In the genomic region with DNA sequence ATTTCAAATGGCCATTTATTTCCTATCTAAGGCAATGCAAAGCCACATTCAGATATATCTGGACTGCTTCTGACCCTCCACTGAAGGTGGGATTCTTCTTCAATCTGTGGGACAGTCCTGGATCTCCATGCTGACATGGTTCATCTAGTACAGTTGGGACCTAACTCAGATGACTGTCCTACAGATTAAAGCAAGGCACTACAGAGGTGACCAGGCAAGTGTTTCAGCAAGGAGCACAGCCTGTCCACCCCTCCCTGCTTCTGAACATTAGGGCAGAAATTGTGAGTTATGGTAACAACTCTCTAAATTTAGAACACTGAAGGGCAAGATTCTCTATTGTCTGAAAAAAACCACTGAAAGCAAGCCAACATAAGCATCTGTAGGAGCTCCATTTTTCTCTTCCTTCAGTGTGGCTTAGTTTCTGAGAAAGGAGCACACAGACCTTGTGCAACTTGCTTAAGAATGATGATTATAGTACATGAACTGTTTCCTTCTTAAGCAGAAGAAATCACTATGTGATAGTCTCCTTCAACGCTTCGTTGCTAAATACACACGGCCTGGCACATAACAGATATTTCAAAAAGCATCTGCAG, we compare ENCODE assay signal across 1 cellular context.
TF ChIP-seq lines count a peak whose summit lies in the region.

No MANE protein-coding gene starts in this region.

TF ChIP-seq in IMR-90, 13 proteins besides CTCF, POLR2A, EP300 and RAD21 (continued from another document):
- TF ChIP-seq, protein P1, sequence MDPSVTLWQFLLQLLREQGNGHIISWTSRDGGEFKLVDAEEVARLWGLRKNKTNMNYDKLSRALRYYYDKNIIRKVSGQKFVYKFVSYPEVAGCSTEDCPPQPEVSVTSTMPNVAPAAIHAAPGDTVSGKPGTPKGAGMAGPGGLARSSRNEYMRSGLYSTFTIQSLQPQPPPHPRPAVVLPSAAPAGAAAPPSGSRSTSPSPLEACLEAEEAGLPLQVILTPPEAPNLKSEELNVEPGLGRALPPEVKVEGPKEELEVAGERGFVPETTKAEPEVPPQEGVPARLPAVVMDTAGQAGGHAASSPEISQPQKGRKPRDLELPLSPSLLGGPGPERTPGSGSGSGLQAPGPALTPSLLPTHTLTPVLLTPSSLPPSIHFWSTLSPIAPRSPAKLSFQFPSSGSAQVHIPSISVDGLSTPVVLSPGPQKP (IDR thresholded peaks at IDR 0.05; ENCODE audit: borderline replicate concordance, low read depth, low read length) = no peak
- TF ChIP-seq MXI1 (IDR thresholded peaks at IDR 0.05; ENCODE audit: borderline replicate concordance, low read depth, low read length) (no peak), RFX5 (IDR thresholded peaks at IDR 0.05; ENCODE audit: low read depth, low read length) (no peak), RCOR1 (IDR thresholded peaks at IDR 0.05; ENCODE audit: insufficient replicate concordance, low read length) (no peak)
